23 cellular contexts compared by ENCODE assay signal in genomic region chr2:68605939-68606338, GRCh38. TPM values are rescaled to one million over a fixed set of nuclear protein-coding genes. Genes with fewer than 3 reads are reported as not detected.
"Had no signal": no experiment of that assay in that cellular context is flagged by ENCODE, and none has a peak within 500 bp of the region (broad histone marks: within the 10 kb centered on the region; RNA-seq: fewer than 3 reads in every experiment).

No MANE protein-coding gene starts in this region.

- DNase-seq: dermis blood vessel endothelial cell; effector memory CD4-positive, alpha-beta T cell; hypothalamus; left ventricle myocardium superior; mesenchymal stem cell; mucosa of descending colon; naive B cell; nephron progenitor cell; nucleus accumbens; stimulated activated CD4-positive, alpha-beta T cell treated with anti-CD3 and anti-CD28 coated beads, Interleukin-2, amount 100 ng/mL, for 24 hours; stimulated activated CD4-positive, alpha-beta T cell treated with anti-CD3 and anti-CD28 coated beads, Interleukin-4, amount 100 ng/mL, for 24 hours; stimulated activated naive CD8-positive, alpha-beta T cell treated with anti-CD3 and anti-CD28 coated beads, Interleukin-15, Interleukin-2, amounts not matched to agents 100 U/mL and 50 U/mL, for 24 hours; substantia nigra; testis; tibial artery had no signal

- H3K4me3 Mint-ChIP-seq: mesothelial cell of epicardium; naive B cell; nephron progenitor cell; stimulated activated memory B cell treated with anti-CD40 and anti-IgM and Interleukin-4, amounts not matched to agents 10 μg/mL and 1 μg/mL and 100 μg/mL, for 72 hours; type B pancreatic cell had no signal

- H3K27me3 Mint-ChIP-seq: naive B cell; stimulated activated memory B cell treated with anti-CD40 and anti-IgM and Interleukin-4, amounts not matched to agents 10 μg/mL and 1 μg/mL and 100 μg/mL, for 72 hours; type B pancreatic cell had no signal

- ATAC-seq: left ventricle myocardium superior; mucosa of descending colon; sciatic nerve; stimulated activated memory B cell treated with anti-CD40 and anti-IgM and Interleukin-4, amounts not matched to agents 10 μg/mL and 1 μg/mL and 100 μg/mL, for 72 hours; stimulated activated naive CD8-positive, alpha-beta T cell treated with anti-CD3 and anti-CD28 coated beads, Interleukin-15, Interleukin-2, amounts not matched to agents 100 U/mL and 50 U/mL, for 24 hours had no signal

- H3K27ac Mint-ChIP-seq: mesothelial cell of epicardium; naive B cell; nephron progenitor cell; stimulated activated memory B cell treated with anti-CD40 and anti-IgM and Interleukin-4, amounts not matched to agents 10 μg/mL and 1 μg/mL and 100 μg/mL, for 72 hours; type B pancreatic cell had no signal

- H3K4me1 Mint-ChIP-seq: mesothelial cell of epicardium; naive B cell; nephron progenitor cell; stimulated activated memory B cell treated with anti-CD40 and anti-IgM and Interleukin-4, amounts not matched to agents 10 μg/mL and 1 μg/mL and 100 μg/mL, for 72 hours had no signal

- H3K36me3 Mint-ChIP-seq: mesothelial cell of epicardium, type B pancreatic cell had no signal

RNA-seq across cellular contexts. Expression of gene PROKR1, which starts 37.4 kb away (rescaled TPM):
- total RNA-seq: dermis blood vessel endothelial cell, fibroblast of villous mesenchyme, left ventricle myocardium superior, lung, osteocyte, right atrium auricular region had no signal
